In the genomic region with DNA sequence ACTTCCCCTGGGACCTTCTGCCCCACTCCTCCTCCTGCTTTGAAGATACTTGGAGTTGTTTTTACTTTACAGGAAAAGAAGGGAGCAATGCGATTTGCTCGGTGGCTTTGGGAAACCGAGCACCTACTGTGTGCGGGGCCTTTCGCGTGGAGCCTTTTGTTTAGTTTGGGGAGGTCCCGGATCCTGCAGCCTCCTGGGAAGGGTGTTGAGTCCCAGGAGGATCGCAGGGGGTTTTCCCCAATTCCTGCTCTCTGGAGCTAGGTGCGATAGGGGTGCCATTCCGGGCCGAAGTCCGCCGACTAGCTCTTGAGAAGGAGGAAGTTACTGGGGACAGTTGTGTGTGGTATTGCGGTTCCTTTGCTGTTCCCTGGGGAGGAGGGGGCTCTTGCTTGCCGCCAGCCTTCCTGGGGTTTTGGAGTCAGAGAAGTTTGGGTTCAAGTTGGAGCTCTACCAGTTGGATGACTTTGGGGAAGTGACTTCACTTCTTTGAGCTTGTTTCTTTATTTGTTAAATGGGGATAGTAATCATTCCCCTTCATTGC, we compare ENCODE assay signal across 8 cellular contexts. TPM values are rescaled to one million over a fixed set of nuclear protein-coding genes. Genes with fewer than 3 reads are reported as not detected.
DNase-seq lines count a peak whose midpoint lies in the region; ATAC-seq, FAIRE-seq and TF ChIP-seq lines count a peak whose summit lies in the region.

No MANE protein-coding gene starts in this region.

- no peak overlapping the region for H2AK5ac ChIP-seq in mesenchymal stem cell (ENCODE audit: low read length, severe bottlenecking)

- peaks cover 34 to 46% (median 41%) of the 10 kb centered on the region in 10 experiments for H3K4me1 ChIP-seq in BLaER1 treated with 17β-estradiol and CSF1 and Interleukin-3, amounts not matched to agents 10 nM and 100 nM
- H3K4me1 ChIP-seq in mesenchymal stem cell (ENCODE audit: control insufficient read depth, insufficient read depth, low read depth, low read length) (peaks cover 7% of the 10 kb centered on the region), urinary bladder (ENCODE audit: insufficient read depth) (no peaks in the 10 kb centered on the region)

- no peak for TF ChIP-seq CTCF in brain microvascular endothelial cell (IDR thresholded peaks at IDR 0.05; ENCODE audit: low read depth, low read length, missing control alignments)

- peaks cover 17% of the 10 kb centered on the region for H3K79me1 ChIP-seq in mesenchymal stem cell (replicated peaks; ENCODE audit: low read length, poor library complexity, severe bottlenecking)

- in situ Hi-C loops in brain microvascular endothelial cell (cut with HindIII; ENCODE audit: low pct_ligation_motif_present, low sequenced_read_pairs) = no loop called here

- H2BK5ac ChIP-seq in mesenchymal stem cell (ENCODE audit: low read depth, low read length, poor library complexity, severe bottlenecking) = no peak overlapping the region

- no peak overlapping the region for H4K91ac ChIP-seq in mesenchymal stem cell (ENCODE audit: low read length)

- H2BK12ac ChIP-seq in mesenchymal stem cell (ENCODE audit: low read length in 2 of 2) = no peak overlapping the region

- peak overlapping the region in 1 of 2 experiments; percentile 91 for H3K14ac ChIP-seq in mesenchymal stem cell (ENCODE audit: low read length in 2 of 2)

- peaks cover 0 to 47% (median 32%) of the 10 kb centered on the region in 11 experiments; a peak in 16 of 22 replicates for H4K20me1 ChIP-seq in BLaER1 treated with 17β-estradiol and CSF1 and Interleukin-3, amounts not matched to agents 10 nM and 100 nM

- peak overlapping the region; percentile 70 to 91 (median 84) for H3K9ac ChIP-seq in BLaER1 treated with 17β-estradiol and CSF1 and Interleukin-3, amounts not matched to agents 10 nM and 100 nM
- peak overlapping the region; percentile 53 for H3K9ac ChIP-seq in mesenchymal stem cell (ENCODE audit: low read length)

- H4K8ac ChIP-seq in mesenchymal stem cell (ENCODE audit: low read length) = peak overlapping the region; percentile 24

- FAIRE-seq in urothelium cell line (lab: Jason Lieb, UNC) = no peak

- H3K23ac ChIP-seq in mesenchymal stem cell (ENCODE audit: low read length in 2 of 2) = no peak overlapping the region

- peak overlapping the region; percentile 79 to 99 (median 92) for H3K4me2 ChIP-seq in BLaER1 treated with 17β-estradiol and CSF1 and Interleukin-3, amounts not matched to agents 10 nM and 100 nM
- peak overlapping the region; percentile 100 for H3K4me2 ChIP-seq in mesenchymal stem cell (ENCODE audit: low read length, poor library complexity, severe bottlenecking)

- H3K18ac ChIP-seq in mesenchymal stem cell (ENCODE audit: low read depth in 1 of 2, low read length in 2 of 2) = peak overlapping the region in 1 of 2 experiments; percentile 33

- peaks cover 0 to 14% (median 10%) of the 10 kb centered on the region in 11 experiments; a peak in 9 of 22 replicates for H3K36me3 ChIP-seq in BLaER1 treated with 17β-estradiol and CSF1 and Interleukin-3, amounts not matched to agents 10 nM and 100 nM
- H3K36me3 ChIP-seq in brain microvascular endothelial cell (replicated peaks) = no peaks in the 10 kb centered on the region
- H3K36me3 ChIP-seq in mesenchymal stem cell (ENCODE audit: control insufficient read depth in 1 of 2, insufficient read depth in 2 of 2, low read depth in 1 of 2, low read length in 2 of 2) = no peaks in the 10 kb centered on the region
- H3K36me3 ChIP-seq in urinary bladder (ENCODE audit: insufficient read depth) = no peaks in the 10 kb centered on the region

- DNase-seq in NCI-H510A treated with DMSO at 0.1 percent for 48 hours (lab: John Stamatoyannopoulos, UW) (peak; percentile 32), brain microvascular endothelial cell (no peak), mesenchymal stem cell (no peak), NCI-H446 treated with DMSO at 0.1 percent for 48 hours (lab: John Stamatoyannopoulos, UW) (no peak), urothelium cell line (ENCODE audit: low spot score) (no peak)

- peak; percentile 41 for ATAC-seq in GM19438 (IDR thresholded peaks at IDR 0.05; ENCODE audit: low read depth, unreplicated experiment)

- H3K4ac ChIP-seq in mesenchymal stem cell (ENCODE audit: low read depth in 1 of 2, low read length in 2 of 2) = no peak overlapping the region

- peak overlapping the region; percentile 97 for H2AFZ ChIP-seq in mesenchymal stem cell (ENCODE audit: low read depth, low read length)

- 5% methylated on average over 15 of the region's 15 CpGs for whole genome bisulfite sequencing in mesenchymal stem cell
- WGBS in urinary bladder = 19% methylated on average over 15 of the region's 15 CpGs

- H2BK15ac ChIP-seq in mesenchymal stem cell (ENCODE audit: low read depth, poor library complexity, severe bottlenecking) = no peak overlapping the region

- no peaks in the 10 kb centered on the region for H3K27me3 ChIP-seq in BLaER1 treated with 17β-estradiol and CSF1 and Interleukin-3, amounts not matched to agents 10 nM and 100 nM
- H3K27me3 ChIP-seq in brain microvascular endothelial cell (replicated peaks) (no peaks in the 10 kb centered on the region), mesenchymal stem cell (ENCODE audit: control insufficient read depth in 1 of 2, insufficient read depth in 1 of 2, low read length in 2 of 2) (no peaks in the 10 kb centered on the region)

- peaks cover 0 to under 1% (median 0%) of the 10 kb centered on the region in 11 experiments; a peak in 1 of 22 replicates for H3K9me3 ChIP-seq in BLaER1 treated with 17β-estradiol and CSF1 and Interleukin-3, amounts not matched to agents 10 nM and 100 nM (replicated peaks in 1 of 11)
- H3K9me3 ChIP-seq in mesenchymal stem cell (ENCODE audit: control insufficient read depth, low read length) = no peaks in the 10 kb centered on the region

- H2BK120ac ChIP-seq in mesenchymal stem cell (ENCODE audit: low read depth, low read length) = no peak overlapping the region

- H3K4me3 ChIP-seq in BLaER1 treated with 17β-estradiol and CSF1 and Interleukin-3, amounts not matched to agents 10 nM and 100 nM = peak overlapping the region; percentile 74 to 92 (median 83)
- H3K4me3 ChIP-seq in brain microvascular endothelial cell (ENCODE audit: low read depth, low read length) (peak overlapping the region; percentile 54), mesenchymal stem cell (ENCODE audit: insufficient read depth in 1 of 2, low read depth in 1 of 2, low read length in 2 of 2) (peak overlapping the region; percentile 82 to 84), urinary bladder (ENCODE audit: low read depth, low read length) (peak overlapping the region; percentile 78)

- H3K27ac ChIP-seq in BLaER1 treated with 17β-estradiol and CSF1 and Interleukin-3, amounts not matched to agents 10 nM and 100 nM = peak overlapping the region in 10 of 11 experiments; percentile 40 to 89 (median 85); a peak in 20 of 22 replicates
- H3K27ac ChIP-seq in brain microvascular endothelial cell = no peak overlapping the region
- no peak overlapping the region for H3K27ac ChIP-seq in mesenchymal stem cell (ENCODE audit: low read length, poor library complexity, severe bottlenecking)
- no peak overlapping the region for H3K27ac ChIP-seq in urinary bladder (ENCODE audit: low read depth)

RNA-seq across cellular contexts. Expression of gene BRI3BP, which starts 1.1 kb away (rescaled TPM):
- polyA plus RNA-seq in mesenchymal stem cell (2013, experiment 1 of 2) = 2.1 TPM
- 2.2 TPM for polyA plus RNA-seq in mesenchymal stem cell (2013, experiment 2 of 2)
- total RNA-seq in urinary bladder = 5.5 TPM
- polyA plus RNA-seq in urinary bladder = 2.2 TPM

RNA-seq across cellular contexts. Expression of gene DHX37, which starts 5.6 kb away (rescaled TPM):
- polyA plus RNA-seq in mesenchymal stem cell (2013, experiment 1 of 2) = 6.0 TPM
- polyA plus RNA-seq in mesenchymal stem cell (2013, experiment 2 of 2) = 6.0 TPM
- total RNA-seq in urinary bladder = 7.5 TPM
- polyA plus RNA-seq in urinary bladder = 11.7 TPM

Comparison
In these comparisons a context has a peak if more than half of its experiments do, and no peak if none do; other contexts are left out.
1. H3K27ac ChIP-seq: peak in BLaER1 treated with 17β-estradiol and CSF1 and Interleukin-3, amounts not matched to agents 10 nM and 100 nM (10 of 11); none in brain microvascular endothelial cell (single experiment), mesenchymal stem cell (single experiment) and urinary bladder (single experiment).
2. Peak in every context shown above with its lines, with median percentiles within 50 percentile points of each other: H3K4me3 ChIP-seq.